In genomic region chrX:104922206-104922621, GRCh38 we compare ENCODE assay signal across 8 cellular contexts.
DNase-seq lines count a peak whose midpoint lies in the region; ATAC-seq, FAIRE-seq and TF ChIP-seq lines count a peak whose summit lies in the region.

No MANE protein-coding gene starts in this region.

- no peaks in the 10 kb centered on the region for H3K36me3 ChIP-seq in astrocyte (ENCODE audit: insufficient read depth, low read length)

- no peaks in the 10 kb centered on the region for H4K20me1 ChIP-seq in astrocyte (ENCODE audit: insufficient read depth, low read length)

- H3K36me3 Mint-ChIP-seq in astrocyte (ENCODE audit: low read depth, unreplicated experiment) = no peaks in the 10 kb centered on the region

- H2AFZ ChIP-seq in astrocyte (ENCODE audit: low read depth, low read length) = no peak overlapping the region

- no peaks in the 10 kb centered on the region for H3K9me3 ChIP-seq in astrocyte (ENCODE audit: insufficient read depth, low read depth, low read length)

- no peak overlapping the region for H3K4me2 ChIP-seq in astrocyte (ENCODE audit: low read length)

- TF ChIP-seq CTCF in astrocyte (IDR thresholded peaks at IDR 0.05; ENCODE audit: insufficient read depth, low read depth, low read length) = peak; percentile 96

- H3K4me3 ChIP-seq in astrocyte (ENCODE audit: insufficient read depth, low read depth, low read length) = no peak overlapping the region

- no peak overlapping the region for H3K9ac ChIP-seq in astrocyte (ENCODE audit: low read length)

- peak; percentile 46 for ATAC-seq in Right ventricle myocardium inferior
- peak; percentile 99 for ATAC-seq in HG02840 (IDR thresholded peaks at IDR 0.05; ENCODE audit: low FRiP score, unreplicated experiment)

- H3K4me1 Mint-ChIP-seq in astrocyte (ENCODE audit: low read depth, unreplicated experiment) = no peaks in the 10 kb centered on the region

- no peaks in the 10 kb centered on the region for H3K27me3 ChIP-seq in astrocyte (ENCODE audit: insufficient read depth, low read length)

- intact Hi-C loops in Right ventricle myocardium inferior (cut with DNase I) = loop anchor here (10.0 kb wide), 1 partner anchor 357 kb away; the partner anchor contains the start of gene IL1RAPL2
- intact Hi-C loops in cardiac septum (cut with DNase I) = loop anchor here (10.0 kb wide), 1 partner anchor 357 kb away; the partner anchor contains the start of gene IL1RAPL2

- FAIRE-seq in astrocyte (lab: Jason Lieb, UNC) = peak; percentile 100

- no peak overlapping the region for H3K27ac Mint-ChIP-seq in astrocyte (ENCODE audit: unreplicated experiment)

- no peaks in the 10 kb centered on the region for H3K4me1 ChIP-seq in astrocyte (ENCODE audit: insufficient read depth, low read length)

- no peaks in the 10 kb centered on the region for H3K9me3 Mint-ChIP-seq in astrocyte (ENCODE audit: unreplicated experiment)

- no peaks in the 10 kb centered on the region for H3K79me2 ChIP-seq in astrocyte (ENCODE audit: insufficient read depth, low read length)

- H3K4me3 Mint-ChIP-seq in astrocyte (ENCODE audit: unreplicated experiment) = no peak overlapping the region

- H3K27ac ChIP-seq in astrocyte (ENCODE audit: low read depth, low read length) = no peak overlapping the region

- no peaks in the 10 kb centered on the region for H3K27me3 Mint-ChIP-seq in astrocyte (ENCODE audit: low read depth, unreplicated experiment)

- DNase-seq in Right ventricle myocardium inferior (ENCODE audit: missing footprints) (no peak), cardiac septum (ENCODE audit: low spot score) (no peak), NCI-H1417 (lab: John Stamatoyannopoulos, UW) (peak; percentile 58 to 81 (median 66)), T follicular helper cell (ENCODE audit: low read depth) (peak; percentile 53), astrocyte (ENCODE audit: low read depth) (peak; percentile 39), iPS-NIHi11 (ENCODE audit: low spot score) (peak; percentile 76)
- DNase-seq in stimulated activated CD4-positive, alpha-beta T cell treated with anti-CD3 and anti-CD28 coated beads, Interleukin-12 subunit alpha, Interleukin-12 subunit beta, amount 100 ng/mL, for 48 hours (ENCODE audit: low read depth in 2 of 3, low spot score in 1 of 3) = peak; percentile 40 to 54 (median 47)

Comparison
In these comparisons a context has a peak if more than half of its experiments do, and no peak if none do; other contexts are left out.
1. DNase-seq: peak in NCI-H1417 (3 of 3), T follicular helper cell (single experiment), astrocyte (single experiment), iPS-NIHi11 (single experiment) and stimulated activated CD4-positive, alpha-beta T cell treated with anti-CD3 and anti-CD28 coated beads, Interleukin-12 subunit alpha, Interleukin-12 subunit beta, amount 100 ng/mL, for 48 hours (3 of 3); none in Right ventricle myocardium inferior (single experiment) and cardiac septum (single experiment).